Comparison of ENCODE assay signal across 12 cellular contexts in the genomic region with DNA sequence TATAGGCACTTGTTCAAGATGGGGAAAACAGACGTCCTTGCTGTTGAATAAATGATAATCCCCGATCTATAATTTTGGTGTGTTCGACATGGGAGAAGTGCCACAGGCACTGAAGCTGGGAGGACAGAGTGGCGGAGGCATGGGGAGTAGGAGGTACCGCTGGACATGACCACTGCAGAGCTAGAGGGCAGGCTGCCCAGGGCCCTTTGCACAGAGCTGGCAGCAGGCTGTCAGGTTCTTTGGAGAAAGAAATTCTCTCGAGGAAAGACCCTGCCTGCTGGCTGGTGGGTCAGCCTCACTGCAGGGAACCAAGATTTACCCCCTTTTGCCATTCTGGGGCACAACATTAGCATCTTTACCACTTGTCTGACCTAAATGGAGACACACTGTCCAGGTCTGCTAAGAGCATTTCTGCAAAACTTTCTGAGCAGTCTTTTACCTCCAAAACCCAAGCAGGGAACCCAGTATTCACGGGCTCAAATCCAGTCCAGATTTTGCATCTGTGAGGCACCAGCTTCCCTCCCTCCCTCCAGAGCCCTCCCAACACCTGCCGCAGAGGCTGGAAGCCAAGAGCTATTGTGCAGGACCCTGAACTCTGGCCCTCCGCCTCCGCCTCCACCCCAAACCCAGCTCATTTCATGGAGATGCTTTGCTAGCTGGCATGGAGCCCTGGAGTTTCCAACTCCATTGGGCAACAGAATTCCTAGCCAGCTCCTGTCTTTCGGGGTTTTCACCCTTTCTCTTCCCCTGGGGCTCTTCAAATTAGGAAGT.
DNase-seq lines count a peak whose midpoint lies in the region; ATAC-seq, FAIRE-seq and TF ChIP-seq lines count a peak whose summit lies in the region.
"Had no signal": no experiment of that assay in that cellular context is flagged by ENCODE, and none has a peak within 500 bp of the region (broad histone marks: within the 10 kb centered on the region; RNA-seq: fewer than 3 reads in every experiment).

No MANE protein-coding gene starts in this region.

- H3K4me3 ChIP-seq in astrocyte (ENCODE audit: insufficient read depth, low read depth, low read length) (no peak overlapping the region), right lobe of liver (no peak overlapping the region)
- H3K4me3 ChIP-seq: prostate gland had no signal

- H3K27ac Mint-ChIP-seq in astrocyte (ENCODE audit: unreplicated experiment): no peak overlapping the region
- no peak overlapping the region for H3K27ac Mint-ChIP-seq in activated naive CD8-positive, alpha-beta T cell treated with anti-CD3 and anti-CD28 coated beads for 36 hours
- H3K27ac Mint-ChIP-seq: stimulated activated effector memory CD8-positive, alpha-beta T cell treated with anti-CD3 and anti-CD28 coated beads, Interleukin-12 subunit alpha, Interleukin-12 subunit beta, amount 100 ng/mL, for 72 hours had no signal

- peaks cover 20% of the 10 kb centered on the region for H3K27me3 Mint-ChIP-seq in astrocyte (ENCODE audit: low read depth, unreplicated experiment)
- H3K27me3 Mint-ChIP-seq in activated naive CD8-positive, alpha-beta T cell treated with anti-CD3 and anti-CD28 coated beads for 36 hours: no peaks in the 10 kb centered on the region

- H4K20me1 ChIP-seq in astrocyte (ENCODE audit: insufficient read depth, low read length): no peaks in the 10 kb centered on the region

- H3K4me1 ChIP-seq in astrocyte (ENCODE audit: insufficient read depth, low read length) (peaks cover 17% of the 10 kb centered on the region), right lobe of liver (peaks cover 0 to 14% (median 5%) of the 10 kb centered on the region in 4 donors)
- H3K4me1 ChIP-seq: prostate gland had no signal

- TF ChIP-seq POLR2A in right lobe of liver (IDR thresholded peaks at IDR 0.05): no peak

- H3K36me3 ChIP-seq in astrocyte (ENCODE audit: insufficient read depth, low read length) (no peaks in the 10 kb centered on the region), right lobe of liver (no peaks in the 10 kb centered on the region)
- H3K36me3 ChIP-seq: prostate gland had no signal

- no peak overlapping the region for H3K4me2 ChIP-seq in astrocyte (ENCODE audit: low read length)

- WGBS in right lobe of liver (ENCODE audit: insufficient coverage, low coverage, low lambda C conversion rate, missing lambda C conversion rate): 47% methylated on average over 10 of the region's 11 CpGs

- H3K79me2 ChIP-seq in astrocyte (ENCODE audit: insufficient read depth, low read length): no peaks in the 10 kb centered on the region

- no peak overlapping the region for H2AFZ ChIP-seq in astrocyte (ENCODE audit: low read depth, low read length)

- H3K4me3 Mint-ChIP-seq in astrocyte (ENCODE audit: unreplicated experiment): no peak overlapping the region
- no peak overlapping the region for H3K4me3 Mint-ChIP-seq in activated naive CD8-positive, alpha-beta T cell treated with anti-CD3 and anti-CD28 coated beads for 36 hours
- H3K4me3 Mint-ChIP-seq: stimulated activated effector memory CD8-positive, alpha-beta T cell treated with anti-CD3 and anti-CD28 coated beads, Interleukin-12 subunit alpha, Interleukin-12 subunit beta, amount 100 ng/mL, for 72 hours had no signal

- no peaks in the 10 kb centered on the region for H3K9me3 Mint-ChIP-seq in astrocyte (ENCODE audit: unreplicated experiment)
- no peaks in the 10 kb centered on the region for H3K9me3 Mint-ChIP-seq in activated naive CD8-positive, alpha-beta T cell treated with anti-CD3 and anti-CD28 coated beads for 36 hours
- H3K9me3 Mint-ChIP-seq: stimulated activated effector memory CD8-positive, alpha-beta T cell treated with anti-CD3 and anti-CD28 coated beads, Interleukin-12 subunit alpha, Interleukin-12 subunit beta, amount 100 ng/mL, for 72 hours had no signal

- H3K27ac ChIP-seq in astrocyte (ENCODE audit: low read depth, low read length): no peak overlapping the region
- H3K27ac ChIP-seq in right lobe of liver: peak overlapping the region in 1 of 3 donors; percentile 47
- H3K27ac ChIP-seq: prostate gland had no signal

- ATAC-seq in right lobe of liver: peak; percentile 83 to 95 (median 94)
- ATAC-seq: stimulated activated effector memory CD8-positive, alpha-beta T cell treated with anti-CD3 and anti-CD28 coated beads, Interleukin-12 subunit alpha, Interleukin-12 subunit beta, amount 100 ng/mL, for 72 hours had no signal

- DNase-seq in Ammon's horn (ENCODE audit: low spot score) (peak; percentile 45), NCI-H2081 treated with DMSO at 0.1 percent for 48 hours (lab: John Stamatoyannopoulos, UW) (peak; percentile 77), astrocyte (ENCODE audit: low read depth) (peak; percentile 31), right lobe of liver (peak; percentile 85 to 91 (median 88)), cerebellar cortex (ENCODE audit: low spot score) (no peak), islet precursor cell (no peak), DMS114 treated with DMSO at 0.1 percent for 48 hours (lab: John Stamatoyannopoulos, UW; ENCODE audit: unreplicated experiment) (no peak)
- no peak for DNase-seq in activated naive CD8-positive, alpha-beta T cell treated with anti-CD3 and anti-CD28 coated beads for 36 hours
- DNase-seq: foreskin melanocyte, T-helper 1 cell had no signal

- intact Hi-C loops in right lobe of liver (cut with DNase I): no loop called here

- TF ChIP-seq CTCF in astrocyte (IDR thresholded peaks at IDR 0.05; ENCODE audit: insufficient read depth, low read depth, low read length) (no peak), right lobe of liver (IDR thresholded peaks at IDR 0.05) (no peak)

- no peak overlapping the region for H3K9ac ChIP-seq in astrocyte (ENCODE audit: low read length)

- H3K36me3 Mint-ChIP-seq in astrocyte (ENCODE audit: low read depth, unreplicated experiment): peaks cover 10% of the 10 kb centered on the region
- no peaks in the 10 kb centered on the region for H3K36me3 Mint-ChIP-seq in activated naive CD8-positive, alpha-beta T cell treated with anti-CD3 and anti-CD28 coated beads for 36 hours
- H3K36me3 Mint-ChIP-seq: stimulated activated effector memory CD8-positive, alpha-beta T cell treated with anti-CD3 and anti-CD28 coated beads, Interleukin-12 subunit alpha, Interleukin-12 subunit beta, amount 100 ng/mL, for 72 hours had no signal

- H3K9me3 ChIP-seq in astrocyte (ENCODE audit: insufficient read depth, low read depth, low read length) (no peaks in the 10 kb centered on the region), right lobe of liver (no peaks in the 10 kb centered on the region)
- H3K9me3 ChIP-seq: prostate gland had no signal

- H3K4me1 Mint-ChIP-seq in astrocyte (ENCODE audit: low read depth, unreplicated experiment): peaks cover 15% of the 10 kb centered on the region
- H3K4me1 Mint-ChIP-seq in activated naive CD8-positive, alpha-beta T cell treated with anti-CD3 and anti-CD28 coated beads for 36 hours: no peaks in the 10 kb centered on the region
- H3K4me1 Mint-ChIP-seq: stimulated activated effector memory CD8-positive, alpha-beta T cell treated with anti-CD3 and anti-CD28 coated beads, Interleukin-12 subunit alpha, Interleukin-12 subunit beta, amount 100 ng/mL, for 72 hours had no signal

- H3K27me3 ChIP-seq in astrocyte (ENCODE audit: insufficient read depth, low read length) (no peaks in the 10 kb centered on the region), right lobe of liver (no peaks in the 10 kb centered on the region)

- no peak for FAIRE-seq in astrocyte (lab: Jason Lieb, UNC)

Comparison
In these comparisons a context has a peak if more than half of its experiments do, and no peak if none do; other contexts are left out.
1. DNase-seq: peak in Ammon's horn (single experiment), NCI-H2081 treated with DMSO at 0.1 percent for 48 hours (single experiment), astrocyte (single experiment) and right lobe of liver (3 of 3); none in cerebellar cortex (single experiment), activated naive CD8-positive, alpha-beta T cell treated with anti-CD3 and anti-CD28 coated beads for 36 hours (single experiment), islet precursor cell (single experiment) and DMS114 treated with DMSO at 0.1 percent for 48 hours (single experiment).